ENCODE assay signal across 32 cellular contexts in genomic region chr12:68200854-68201253, GRCh38. TPM values are rescaled to one million over a fixed set of nuclear protein-coding genes. Genes with fewer than 3 reads are reported as not detected.
A peak's percentile ranks its signal among the peaks of the same experiment; 100 is the strongest.
DNase-seq lines count a peak whose midpoint lies in the region; ATAC-seq, FAIRE-seq and TF ChIP-seq lines count a peak whose summit lies in the region.
"Had no signal": no experiment of that assay in that cellular context is flagged by ENCODE, and none has a peak within 500 bp of the region (broad histone marks: within the 10 kb centered on the region; RNA-seq: fewer than 3 reads in every experiment).

No MANE protein-coding gene starts in this region.

- POLR2A ChIA-PET in activated CD8-positive, alpha-beta T cell treated with anti-CD3 and anti-CD28 coated beads for 36 hours (lab: Charles Lee): interaction anchor here (1.4 kb wide), 1 partner anchor 38 kb away, joined by 4 read pairs; no protein-coding TSS in a partner anchor
- POLR2A ChIA-PET in activated CD8-positive, alpha-beta T cell treated with anti-CD3 and anti-CD28 coated beads, Interleukin-2, amount 10 ng/mL, durations not matched to agents 7 days and 5 days (lab: Charles Lee): no interaction called here
- POLR2A ChIA-PET in OCI-LY7 (lab: Charles Lee): no interaction called here

- CTCF ChIA-PET in activated CD8-positive, alpha-beta T cell treated with anti-CD3 and anti-CD28 coated beads for 36 hours (lab: Charles Lee): interaction anchor here (1.2 kb wide), 1 partner anchor 116 kb away, joined by 4 read pairs; no protein-coding TSS in a partner anchor
- CTCF ChIA-PET in activated CD8-positive, alpha-beta T cell treated with anti-CD3 and anti-CD28 coated beads, Interleukin-2, amount 10 ng/mL, durations not matched to agents 7 days and 5 days (lab: Charles Lee): interaction anchor here (1.0 to 1.6 kb wide), 2 partner anchors 11 to 43 kb away, joined by 3 to 6 read pairs; no protein-coding TSS in a partner anchor
- CTCF ChIA-PET in OCI-LY7 (lab: Charles Lee; ENCODE audit: unreplicated experiment): no interaction called here

- H3K9me3 Mint-ChIP-seq in activated CD8-positive, alpha-beta T cell treated with anti-CD3 and anti-CD28 coated beads for 36 hours: no peaks in the 10 kb centered on the region
- no peaks in the 10 kb centered on the region for H3K9me3 Mint-ChIP-seq in activated CD8-positive, alpha-beta T cell treated with anti-CD3 and anti-CD28 coated beads, Interleukin-2, amount 10 ng/mL, durations not matched to agents 7 days and 5 days (ENCODE audit: insufficient read depth)
- H3K9me3 Mint-ChIP-seq in activated naive CD8-positive, alpha-beta T cell (ENCODE audit: low read depth): no peaks in the 10 kb centered on the region

- no peaks in the 10 kb centered on the region for H3K9me3 ChIP-seq in OCI-LY7 (ENCODE audit: low read length)
- H3K9me3 ChIP-seq: ascending aorta, gastrocnemius medialis, lower lobe of right lung, right atrium auricular region, suprapubic skin, uterus had no signal

- FAIRE-seq in HTR-8/SVneo (lab: Jason Lieb, UNC): peak; percentile 57
- FAIRE-seq: GM12891, kidney had no signal

- no peak overlapping the region for H3K27ac ChIP-seq in OCI-LY7 (ENCODE audit: low read depth, low read length, poor library complexity, severe bottlenecking)
- H3K27ac ChIP-seq: ascending aorta, C4-2B, gastrocnemius medialis, GM23248, lower lobe of right lung, right atrium auricular region, RWPE1, suprapubic skin, uterus had no signal

- no peak overlapping the region for H3K27ac Mint-ChIP-seq in activated CD8-positive, alpha-beta T cell treated with anti-CD3 and anti-CD28 coated beads for 36 hours
- no peak overlapping the region for H3K27ac Mint-ChIP-seq in activated CD8-positive, alpha-beta T cell treated with anti-CD3 and anti-CD28 coated beads, Interleukin-2, amount 10 ng/mL, durations not matched to agents 7 days and 5 days
- H3K27ac Mint-ChIP-seq in activated naive CD8-positive, alpha-beta T cell: peak overlapping the region; percentile 10

- H3K27me3 Mint-ChIP-seq in activated CD8-positive, alpha-beta T cell treated with anti-CD3 and anti-CD28 coated beads for 36 hours: no peaks in the 10 kb centered on the region
- peaks cover 8% of the 10 kb centered on the region for H3K27me3 Mint-ChIP-seq in activated CD8-positive, alpha-beta T cell treated with anti-CD3 and anti-CD28 coated beads, Interleukin-2, amount 10 ng/mL, durations not matched to agents 7 days and 5 days (ENCODE audit: low read depth)
- peaks cover 1% of the 10 kb centered on the region for H3K27me3 Mint-ChIP-seq in activated naive CD8-positive, alpha-beta T cell

- H3K36me3 ChIP-seq in OCI-LY7 (ENCODE audit: insufficient read depth, low read length): no peaks in the 10 kb centered on the region
- H3K36me3 ChIP-seq: ascending aorta, gastrocnemius medialis, lower lobe of right lung, right atrium auricular region, suprapubic skin, uterus had no signal

- H3K4me3 Mint-ChIP-seq in activated CD8-positive, alpha-beta T cell treated with anti-CD3 and anti-CD28 coated beads for 36 hours: no peak overlapping the region
- no peak overlapping the region for H3K4me3 Mint-ChIP-seq in activated CD8-positive, alpha-beta T cell treated with anti-CD3 and anti-CD28 coated beads, Interleukin-2, amount 10 ng/mL, durations not matched to agents 7 days and 5 days
- H3K4me3 Mint-ChIP-seq in activated naive CD8-positive, alpha-beta T cell: no peak overlapping the region

- H3K36me3 Mint-ChIP-seq in activated CD8-positive, alpha-beta T cell treated with anti-CD3 and anti-CD28 coated beads for 36 hours (ENCODE audit: low read depth): no peaks in the 10 kb centered on the region
- H3K36me3 Mint-ChIP-seq in activated CD8-positive, alpha-beta T cell treated with anti-CD3 and anti-CD28 coated beads, Interleukin-2, amount 10 ng/mL, durations not matched to agents 7 days and 5 days (ENCODE audit: low read depth): no peaks in the 10 kb centered on the region
- H3K36me3 Mint-ChIP-seq in activated naive CD8-positive, alpha-beta T cell: no peaks in the 10 kb centered on the region

- no peak for DNase-seq in activated CD8-positive, alpha-beta T cell treated with anti-CD3 and anti-CD28 coated beads for 36 hours
- no peak for DNase-seq in activated CD8-positive, alpha-beta T cell treated with anti-CD3 and anti-CD28 coated beads, Interleukin-2, amount 10 ng/mL, durations not matched to agents 7 days and 5 days
- DNase-seq in HTR-8/SVneo (ENCODE audit: insufficient read length, low spot score) (peak; percentile 15), retinal pigment epithelial cell (ENCODE audit: low read depth) (peak; percentile 9), OCI-LY7 (ENCODE audit: low spot score) (no peak), SHP77 (lab: John Stamatoyannopoulos, UW) (no peak), COLO829 (ENCODE audit: low spot score) (no peak)
- DNase-seq: activated CD4-positive, alpha-beta T cell treated with anti-CD3 and anti-CD28 coated beads for 4 hours; activated CD8-positive, alpha-beta memory T cell treated with anti-CD3 and anti-CD28 coated beads, Interleukin-2, amount 50 U/mL, for 48 hours; activated gamma-delta T cell treated with Interleukin-2 at 50 U/mL for 16 hours; DMS153; effector CD8-positive, alpha-beta T cell; gastrocnemius medialis; GM23248; KG1; kidney; lower lobe of right lung; NCI-H1092; NCI-H2081 treated with DMSO at 0.1 percent for 48 hours; NK-92 treated with Interleukin-12 subunit alpha and Interleukin-12 subunit beta, amount 100 ng/mL, for 24 hours; uterus had no signal

- intact Hi-C loops in activated CD8-positive, alpha-beta T cell treated with anti-CD3 and anti-CD28 coated beads for 36 hours (cut with micrococcal nuclease): loop anchor here (10.0 kb wide), 1 partner anchor 156 kb away; no protein-coding TSS in a partner anchor
- intact Hi-C loops in OCI-LY7 (cut with micrococcal nuclease; ENCODE audit: unreplicated experiment): no loop called here

- peaks cover 45% of the 10 kb centered on the region for H3K4me1 Mint-ChIP-seq in activated CD8-positive, alpha-beta T cell treated with anti-CD3 and anti-CD28 coated beads for 36 hours (ENCODE audit: low read depth)
- H3K4me1 Mint-ChIP-seq in activated CD8-positive, alpha-beta T cell treated with anti-CD3 and anti-CD28 coated beads, Interleukin-2, amount 10 ng/mL, durations not matched to agents 7 days and 5 days (ENCODE audit: low read depth): peaks cover 40% of the 10 kb centered on the region
- H3K4me1 Mint-ChIP-seq in activated naive CD8-positive, alpha-beta T cell (ENCODE audit: low read depth): peaks cover 41% of the 10 kb centered on the region

- H2AFZ ChIP-seq in OCI-LY7 (ENCODE audit: low read length): no peak overlapping the region
- H2AFZ ChIP-seq: GM23248 had no signal

- H3K79me2 ChIP-seq in OCI-LY7 (ENCODE audit: insufficient read depth, low read depth, low read length): no peaks in the 10 kb centered on the region

- no peaks in the 10 kb centered on the region for H3K4me1 ChIP-seq in OCI-LY7 (ENCODE audit: insufficient read depth, low read length, poor library complexity, severe bottlenecking)
- H3K4me1 ChIP-seq: ascending aorta, gastrocnemius medialis, lower lobe of right lung, right atrium auricular region, suprapubic skin, uterus had no signal

- H3K4me3 ChIP-seq in retinal pigment epithelial cell (ENCODE audit: low read length) (no peak overlapping the region), OCI-LY7 (ENCODE audit: low read depth, low read length, poor library complexity, severe bottlenecking) (no peak overlapping the region)
- H3K4me3 ChIP-seq: ascending aorta, gastrocnemius medialis, GM23248, lower lobe of right lung, right atrium auricular region, suprapubic skin, uterus had no signal

- peak; percentile 49 for ATAC-seq in activated CD8-positive, alpha-beta T cell treated with anti-CD3 and anti-CD28 coated beads for 36 hours
- ATAC-seq in activated CD8-positive, alpha-beta T cell treated with anti-CD3 and anti-CD28 coated beads, Interleukin-2, amount 10 ng/mL, durations not matched to agents 7 days and 5 days: no peak
- ATAC-seq: esophagus mucosa, gastrocnemius medialis, lower lobe of right lung had no signal

- TF ChIP-seq CTCF in activated CD8-positive, alpha-beta T cell treated with anti-CD3 and anti-CD28 coated beads for 36 hours (IDR thresholded peaks at IDR 0.05): no peak
- TF ChIP-seq CTCF in retinal pigment epithelial cell (conservative IDR thresholded peaks at IDR 0.05; ENCODE audit: low read depth, low read length): no peak
- no peak for TF ChIP-seq CTCF in OCI-LY7 (conservative IDR thresholded peaks at IDR 0.05; ENCODE audit: low read length)

- no peak overlapping the region for H3K4me2 ChIP-seq in OCI-LY7 (ENCODE audit: low read length)

- no TSS peak for BruUV-seq in OCI-LY7 (replicated peaks; lab: Mats Ljungman, UMichigan)

- no peaks in the 10 kb centered on the region for H4K20me1 ChIP-seq in OCI-LY7 (ENCODE audit: insufficient read depth, low read length)

- no peaks in the 10 kb centered on the region for H3K9me2 ChIP-seq in OCI-LY7 (ENCODE audit: insufficient read depth, low read length)

RNA-seq across cellular contexts. Expression of gene IL26, which starts 24.8 kb away (rescaled TPM):
- not detected for total RNA-seq in activated CD8-positive, alpha-beta T cell treated with anti-CD3 and anti-CD28 coated beads for 36 hours
- under 1 TPM in 1 of 2 experiments, not detected in 1; 0.23 TPM for total RNA-seq in activated CD8-positive, alpha-beta T cell treated with anti-CD3 and anti-CD28 coated beads, Interleukin-2, amount 10 ng/mL, durations not matched to agents 7 days and 5 days
- not detected in 2 replicates for total RNA-seq in OCI-LY7 (2014; rRNA removed; shearing (Covaris generic))
- total RNA-seq in OCI-LY7 (2022): not detected in 2 replicates
- total RNA-seq: ascending aorta, esophagus mucosa, gastrocnemius medialis, GM23248, kidney, lower lobe of right lung, NCI-H460, omental fat pad, right atrium auricular region, suprapubic skin, uterus had no signal

RNA-seq across cellular contexts. Expression of gene IFNG, which starts 41.3 kb away (rescaled TPM):
- 10 to 100 TPM; 42.7 to 43.6 TPM for total RNA-seq in activated CD8-positive, alpha-beta T cell treated with anti-CD3 and anti-CD28 coated beads for 36 hours
- 1 to 10 TPM; 3.1 to 5.0 TPM for total RNA-seq in activated CD8-positive, alpha-beta T cell treated with anti-CD3 and anti-CD28 coated beads, Interleukin-2, amount 10 ng/mL, durations not matched to agents 7 days and 5 days
- total RNA-seq in OCI-LY7 (2014; rRNA removed; shearing (Covaris generic)): not detected in 2 replicates
- not detected in 2 replicates for total RNA-seq in OCI-LY7 (2022)
- total RNA-seq: ascending aorta, chondrocyte, esophagus mucosa, gastrocnemius medialis, GM23248, kidney, lower lobe of right lung, NCI-H460, omental fat pad, right atrium auricular region, suprapubic skin, uterus had no signal

RNA-seq across cellular contexts. Expression of gene IL22, which starts 52.5 kb away (rescaled TPM):
- not detected for total RNA-seq in activated CD8-positive, alpha-beta T cell treated with anti-CD3 and anti-CD28 coated beads for 36 hours
- not detected for total RNA-seq in activated CD8-positive, alpha-beta T cell treated with anti-CD3 and anti-CD28 coated beads, Interleukin-2, amount 10 ng/mL, durations not matched to agents 7 days and 5 days
- not detected in 2 replicates for total RNA-seq in OCI-LY7 (2014; rRNA removed; shearing (Covaris generic))
- total RNA-seq in OCI-LY7 (2022): not detected in 2 replicates
- total RNA-seq: ascending aorta, chondrocyte, gastrocnemius medialis, GM23248, kidney, lower lobe of right lung, NCI-H460, omental fat pad, right atrium auricular region, suprapubic skin, uterus had no signal

Comparison
In these comparisons a context has a peak if more than half of its experiments do, and no peak if none do; other contexts are left out.
1. RNA of gene IFNG, which starts 41.3 kb away (total RNA-seq): 42.7 to 43.6 TPM in activated CD8-positive, alpha-beta T cell treated with anti-CD3 and anti-CD28 coated beads for 36 hours; 3.1 to 5.0 TPM in activated CD8-positive, alpha-beta T cell treated with anti-CD3 and anti-CD28 coated beads, Interleukin-2, amount 10 ng/mL, durations not matched to agents 7 days and 5 days and not detected in OCI-LY7; every median in the first group is over 4 times any median in the second.
2. DNase-seq: peak in HTR-8/SVneo (single experiment) and retinal pigment epithelial cell (single experiment); none in activated CD8-positive, alpha-beta T cell treated with anti-CD3 and anti-CD28 coated beads for 36 hours (single experiment), activated CD8-positive, alpha-beta T cell treated with anti-CD3 and anti-CD28 coated beads, Interleukin-2, amount 10 ng/mL, durations not matched to agents 7 days and 5 days (single experiment), OCI-LY7 (single experiment), SHP77 (0 of 2) and COLO829 (single experiment).